In the genomic region with DNA sequence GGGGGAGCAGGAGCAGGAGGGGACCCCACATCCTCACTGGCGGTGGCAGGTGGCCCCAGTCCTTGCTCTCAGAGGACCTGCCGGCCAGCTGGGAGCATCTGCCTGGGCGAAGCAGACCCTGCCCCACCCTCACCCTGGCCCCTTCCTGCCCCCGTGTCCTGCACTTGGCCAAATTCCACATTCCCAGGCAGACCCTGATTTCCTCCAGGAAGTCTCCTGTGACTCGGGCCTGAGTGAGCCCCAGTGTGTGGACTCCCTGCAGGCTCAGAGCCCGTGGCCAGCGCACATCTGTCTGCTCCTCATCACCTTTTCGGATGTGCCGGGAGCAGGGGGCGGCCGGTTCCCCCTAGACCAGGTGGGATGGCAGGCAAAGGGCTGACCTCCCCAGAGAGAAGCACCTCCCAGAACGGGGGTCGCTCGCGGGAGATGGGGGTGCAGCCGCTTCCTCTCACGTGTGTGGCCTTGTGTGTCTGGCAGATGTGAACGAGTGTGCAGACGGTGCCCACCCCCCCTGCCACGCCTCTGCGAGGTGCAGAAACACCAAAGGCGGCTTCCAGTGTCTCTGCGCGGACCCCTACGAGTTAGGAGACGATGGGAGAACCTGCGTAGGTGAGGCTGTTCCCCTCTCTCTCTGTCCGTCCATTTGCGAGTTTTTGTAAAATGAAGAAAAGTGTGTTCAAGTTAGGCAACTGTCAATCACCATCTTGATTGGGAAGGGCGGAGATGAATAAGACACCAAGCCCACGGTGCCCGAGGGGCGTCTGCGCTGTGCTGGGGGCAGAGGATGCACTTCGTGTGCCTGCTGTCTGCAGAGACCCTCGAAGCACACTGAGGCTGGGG, we compare ENCODE assay signal across 14 cellular contexts.
"Had no signal": no experiment of that assay in that cellular context is flagged by ENCODE, and none has a peak within 500 bp of the region (broad histone marks: within the 10 kb centered on the region; RNA-seq: fewer than 3 reads in every experiment).

No MANE protein-coding gene starts in this region.

- H3K4me1 Mint-ChIP-seq: stimulated activated effector memory CD8-positive, alpha-beta T cell treated with anti-CD3 and anti-CD28 coated beads, Interleukin-12 subunit alpha, Interleukin-12 subunit beta, amount 100 ng/mL, for 72 hours had no signal

- H3K4me3 ChIP-seq: gastrocnemius medialis, psoas muscle, tibial nerve had no signal

- H3K36me3 ChIP-seq: gastrocnemius medialis, tibial nerve had no signal

- H3K9me3 Mint-ChIP-seq: stimulated activated effector memory CD8-positive, alpha-beta T cell treated with anti-CD3 and anti-CD28 coated beads, Interleukin-12 subunit alpha, Interleukin-12 subunit beta, amount 100 ng/mL, for 72 hours had no signal

- H3K27ac Mint-ChIP-seq: activated CD4-positive, alpha-beta T cell treated with anti-CD3 and anti-CD28 coated beads, Interleukin-2, amount 10 ng/mL, durations not matched to agents 7 days and 5 days; activated T-cell treated with anti-CD3 and anti-CD28 coated beads, Interleukin-2, amount 50 U/mL, for 72 hours; nephron progenitor cell; stimulated activated effector memory CD8-positive, alpha-beta T cell treated with anti-CD3 and anti-CD28 coated beads, Interleukin-12 subunit alpha, Interleukin-12 subunit beta, amount 100 ng/mL, for 72 hours had no signal

- H3K4me1 ChIP-seq: gastrocnemius medialis, psoas muscle, tibial nerve had no signal

- H3K27me3 Mint-ChIP-seq: activated CD4-positive, alpha-beta T cell treated with anti-CD3 and anti-CD28 coated beads, Interleukin-2, amount 10 ng/mL, durations not matched to agents 7 days and 5 days had no signal

- H3K27me3 ChIP-seq: gastrocnemius medialis, tibial nerve had no signal

- ATAC-seq: activated T-cell treated with anti-CD3 and anti-CD28 coated beads, Interleukin-2, amount 50 U/mL, for 72 hours; gastrocnemius medialis; left lobe of liver; psoas muscle had no signal

- FAIRE-seq: astrocyte, bronchial epithelial cell had no signal

- H3K9me3 ChIP-seq: gastrocnemius medialis, psoas muscle, tibial nerve had no signal

- H3K27ac ChIP-seq: epithelial cell of prostate, gastrocnemius medialis, psoas muscle, tibial nerve had no signal

- H3K4me3 Mint-ChIP-seq: activated CD4-positive, alpha-beta T cell treated with anti-CD3 and anti-CD28 coated beads, Interleukin-2, amount 10 ng/mL, durations not matched to agents 7 days and 5 days; activated T-cell treated with anti-CD3 and anti-CD28 coated beads, Interleukin-2, amount 50 U/mL, for 72 hours; nephron progenitor cell; stimulated activated effector memory CD8-positive, alpha-beta T cell treated with anti-CD3 and anti-CD28 coated beads, Interleukin-12 subunit alpha, Interleukin-12 subunit beta, amount 100 ng/mL, for 72 hours had no signal

- DNase-seq: activated CD4-positive, alpha-beta T cell treated with anti-CD3 and anti-CD28 coated beads, Interleukin-2, amount 10 ng/mL, durations not matched to agents 7 days and 5 days; activated CD8-positive, alpha-beta memory T cell treated with anti-CD3 and anti-CD28 coated beads, Interleukin-2, amount 50 U/mL, for 48 hours; activated T-cell treated with anti-CD3 and anti-CD28 coated beads, Interleukin-2, amount 50 U/mL, for 72 hours; gastrocnemius medialis; islet precursor cell; nephron progenitor cell; psoas muscle; T-helper 2 cell had no signal
